ENCODE assay signal across 15 cellular contexts in the genomic region with DNA sequence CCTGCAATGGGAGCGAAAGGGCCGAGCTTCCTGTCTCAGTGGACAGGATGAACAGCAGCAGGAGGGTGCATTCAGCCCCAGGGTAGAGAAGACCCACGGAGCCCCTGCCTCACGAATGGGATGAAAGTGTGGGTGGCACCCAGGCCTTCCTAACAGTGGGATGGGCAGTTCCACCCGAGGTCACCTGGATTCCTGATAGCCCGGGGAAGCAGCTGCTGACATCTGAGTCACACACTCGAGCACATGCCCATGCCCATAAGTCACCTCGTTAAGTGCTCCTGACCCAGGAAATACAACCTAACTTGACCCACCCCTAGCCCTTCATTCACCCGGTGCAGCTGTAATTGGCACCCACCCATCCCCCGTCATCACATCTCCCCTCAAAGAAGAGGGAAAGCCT.
"Had no signal": no experiment of that assay in that cellular context is flagged by ENCODE, and none has a peak within 500 bp of the region (broad histone marks: within the 10 kb centered on the region; RNA-seq: fewer than 3 reads in every experiment).

No MANE protein-coding gene starts in this region.

- H3K4me3 Mint-ChIP-seq: activated B cell treated with CpG ODN at 0.5 μM for 24 hours; activated CD8-positive, alpha-beta T cell treated with anti-CD3 and anti-CD28 coated beads, Interleukin-2, amount 10 ng/mL, durations not matched to agents 7 days and 5 days; activated naive CD8-positive, alpha-beta T cell treated with anti-CD3 and anti-CD28 coated beads for 36 hours; brain; stimulated activated naive CD8-positive, alpha-beta T cell treated with anti-CD3 and anti-CD28 coated beads, Interleukin-15, amount 100 ng/mL, for 72 hours had no signal

- H3K4me1 Mint-ChIP-seq: activated B cell treated with CpG ODN at 0.5 μM for 24 hours; activated naive CD8-positive, alpha-beta T cell treated with anti-CD3 and anti-CD28 coated beads for 36 hours; brain; stimulated activated naive CD8-positive, alpha-beta T cell treated with anti-CD3 and anti-CD28 coated beads, Interleukin-15, amount 100 ng/mL, for 72 hours had no signal

- H3K27me3 Mint-ChIP-seq: stimulated activated naive CD8-positive, alpha-beta T cell treated with anti-CD3 and anti-CD28 coated beads, Interleukin-15, amount 100 ng/mL, for 72 hours had no signal

- FAIRE-seq: endometrium, TTC549 had no signal

- H3K36me3 Mint-ChIP-seq: activated naive CD8-positive, alpha-beta T cell treated with anti-CD3 and anti-CD28 coated beads for 36 hours; brain had no signal

- H3K36me3 ChIP-seq: colonic mucosa, thoracic aorta had no signal

- ATAC-seq: activated CD8-positive, alpha-beta T cell treated with anti-CD3 and anti-CD28 coated beads, Interleukin-2, amount 10 ng/mL, durations not matched to agents 7 days and 5 days; esophagus mucosa; stimulated activated naive CD8-positive, alpha-beta T cell treated with anti-CD3 and anti-CD28 coated beads, Interleukin-15, amount 100 ng/mL, for 72 hours had no signal

- H3K4me1 ChIP-seq: colonic mucosa had no signal

- H3K27ac ChIP-seq: colonic mucosa, thoracic aorta had no signal

- H3K9me3 Mint-ChIP-seq: stimulated activated naive CD8-positive, alpha-beta T cell treated with anti-CD3 and anti-CD28 coated beads, Interleukin-15, amount 100 ng/mL, for 72 hours had no signal

- DNase-seq: activated B cell treated with CpG ODN at 0.5 μM for 24 hours; activated CD4-positive, alpha-beta T cell treated with anti-CD3 and anti-CD28 coated beads for 48 hours; activated CD8-positive, alpha-beta memory T cell treated with anti-CD3 and anti-CD28 coated beads, Interleukin-2, amount 50 U/mL, for 4 hours; activated CD8-positive, alpha-beta T cell treated with anti-CD3 and anti-CD28 coated beads, Interleukin-2, amount 10 ng/mL, durations not matched to agents 7 days and 5 days; activated naive CD8-positive, alpha-beta T cell treated with anti-CD3 and anti-CD28 coated beads for 36 hours; central memory CD4-positive, alpha-beta T cell; colonic mucosa; glutamatergic neuron; kidney glomerular epithelial cell; stimulated activated naive CD8-positive, alpha-beta T cell treated with anti-CD3 and anti-CD28 coated beads, Interleukin-15, amount 100 ng/mL, for 72 hours had no signal

- H3K27me3 ChIP-seq: colonic mucosa had no signal

- H3K9me3 ChIP-seq: colonic mucosa had no signal

- H3K4me3 ChIP-seq: colonic mucosa, thoracic aorta had no signal

- H3K27ac Mint-ChIP-seq: activated B cell treated with CpG ODN at 0.5 μM for 24 hours; activated CD8-positive, alpha-beta T cell treated with anti-CD3 and anti-CD28 coated beads, Interleukin-2, amount 10 ng/mL, durations not matched to agents 7 days and 5 days; activated naive CD8-positive, alpha-beta T cell treated with anti-CD3 and anti-CD28 coated beads for 36 hours; brain had no signal
